Comparison of ENCODE assay signal across 13 cellular contexts in genomic region chr5:112923988-112924387, GRCh38.
DNase-seq lines count a peak whose midpoint lies in the region; ATAC-seq and TF ChIP-seq lines count a peak whose summit lies in the region.
"Had no signal": no experiment of that assay in that cellular context is flagged by ENCODE, and none has a peak within 500 bp of the region (broad histone marks: within the 10 kb centered on the region; RNA-seq: fewer than 3 reads in every experiment).

No MANE protein-coding gene starts in this region.

- peaks cover 16% of the 10 kb centered on the region for H3K36me3 Mint-ChIP-seq in activated naive CD4-positive, alpha-beta T cell treated with anti-CD3 and anti-CD28 coated beads, Interleukin-2, amount 10 ng/mL, durations not matched to agents 7 days and 5 days
- peaks cover 17% of the 10 kb centered on the region for H3K36me3 Mint-ChIP-seq in central memory CD8-positive, alpha-beta T cell (ENCODE audit: insufficient read depth)
- H3K36me3 Mint-ChIP-seq in stimulated activated naive B cell treated with anti-CD40 and anti-IgM and Interleukin-4, amounts not matched to agents 10 μg/mL and 1 μg/mL and 100 μg/mL, for 72 hours, result peaks cover 10 to 14% of the 10 kb centered on the region in 2 donors

- H3K9ac ChIP-seq in OCI-LY1 (ENCODE audit: low read length), result peak overlapping the region; percentile 59; the same call in 1 of the 2 replicates

- H3K27me3 ChIP-seq in OCI-LY1 (ENCODE audit: insufficient read depth, low read length), result no peaks in the 10 kb centered on the region

- peak overlapping the region; percentile 91 for H3K27ac ChIP-seq in OCI-LY1 (ENCODE audit: low read depth, low read length, poor library complexity, severe bottlenecking)

- H3K9me3 Mint-ChIP-seq in activated naive CD4-positive, alpha-beta T cell treated with anti-CD3 and anti-CD28 coated beads, Interleukin-2, amount 10 ng/mL, durations not matched to agents 7 days and 5 days, result no peaks in the 10 kb centered on the region
- no peaks in the 10 kb centered on the region for H3K9me3 Mint-ChIP-seq in central memory CD8-positive, alpha-beta T cell
- H3K9me3 Mint-ChIP-seq in stimulated activated naive B cell treated with anti-CD40 and anti-IgM and Interleukin-4, amounts not matched to agents 10 μg/mL and 1 μg/mL and 100 μg/mL, for 72 hours, result no peaks in the 10 kb centered on the region
- H3K9me3 Mint-ChIP-seq: stimulated activated naive CD8-positive, alpha-beta T cell treated with anti-CD3 and anti-CD28 coated beads, Interleukin-15, Interleukin-2, amounts not matched to agents 100 ng/mL and 50 ng/mL, for 24 hours had no signal

- H3K4me3 Mint-ChIP-seq in activated naive CD4-positive, alpha-beta T cell treated with anti-CD3 and anti-CD28 coated beads, Interleukin-2, amount 10 ng/mL, durations not matched to agents 7 days and 5 days, result no peak overlapping the region
- H3K4me3 Mint-ChIP-seq in central memory CD8-positive, alpha-beta T cell, result peak overlapping the region; percentile 82
- H3K4me3 Mint-ChIP-seq in stimulated activated naive B cell treated with anti-CD40 and anti-IgM and Interleukin-4, amounts not matched to agents 10 μg/mL and 1 μg/mL and 100 μg/mL, for 72 hours, result peak overlapping the region; percentile 80 to 100

- in situ Hi-C loops in GM13976 (cut with MboI; ENCODE audit: low sequenced_read_pairs, unreplicated experiment), result no loop called here

- CTCF ChIA-PET in activated naive CD4-positive, alpha-beta T cell treated with anti-CD3 and anti-CD28 coated beads, Interleukin-2, amount 10 ng/mL, durations not matched to agents 7 days and 5 days (lab: Charles Lee), result interaction anchor here (0.6 to 4.6 kb wide), 5 partner anchors 8 to 378 kb away, joined by 3 to 22 read pairs (median 4); partner anchors contain the start of gene DCP2

- ATAC-seq in central memory CD8-positive, alpha-beta T cell (replicated peaks; ENCODE audit: extremely low read depth, poor library complexity, severe bottlenecking), result peak; percentile 7
- ATAC-seq in stimulated activated naive B cell treated with anti-CD40 and anti-IgM and Interleukin-4, amounts not matched to agents 10 μg/mL and 1 μg/mL and 100 μg/mL, for 72 hours (replicated peaks), result no peak

- peak overlapping the region; percentile 86 for H3K4me2 ChIP-seq in OCI-LY1 (ENCODE audit: low read length)

- no peaks in the 10 kb centered on the region for H3K9me2 ChIP-seq in OCI-LY1 (ENCODE audit: low read depth, low read length)

- H3F3A ChIP-seq in OCI-LY1 (ENCODE audit: insufficient read depth, low read length), result 0 out of 2 replicates have a peak, but pooled peaks cover 4% of the 10 kb centered on the region

- no peak for DNase-seq in activated naive CD4-positive, alpha-beta T cell treated with anti-CD3 and anti-CD28 coated beads, Interleukin-2, amount 10 ng/mL, durations not matched to agents 7 days and 5 days
- no peak for DNase-seq in activated naive CD4-positive, alpha-beta T cell treated with anti-CD3 and anti-CD28 coated beads, Interleukin-2, amount 50 U/mL, for 16 hours
- peak in 1 of 2 donors; percentile 19 for DNase-seq in central memory CD8-positive, alpha-beta T cell (ENCODE audit: low spot score in 2 of 2)
- no peak for DNase-seq in stimulated activated naive B cell treated with anti-CD40 and anti-IgM and Interleukin-4, amounts not matched to agents 10 μg/mL and 1 μg/mL and 100 μg/mL, for 72 hours
- DNase-seq in GM13976 (ENCODE audit: low spot score) (no peak), pons (ENCODE audit: low spot score) (no peak), SIG-M5 (lab: John Stamatoyannopoulos, UW) (no peak)
- DNase-seq: activated naive CD4-positive, alpha-beta T cell treated with Interleukin-2 at 50 U/mL for 16 hours; lower lobe of right lung; NCI-H1694; NCI-H510A had no signal

- TF ChIP-seq CTCF in OCI-LY1 (IDR thresholded peaks at IDR 0.05; ENCODE audit: low read length), result no peak
- no peak for TF ChIP-seq CTCF in GM13976 (IDR thresholded peaks at IDR 0.05; ENCODE audit: borderline replicate concordance, control extremely low read depth, extremely low read depth, insufficient read depth, missing control alignments)

- H4K20me1 ChIP-seq in OCI-LY1 (ENCODE audit: insufficient read depth, low read length), result no peaks in the 10 kb centered on the region

- H3K27ac Mint-ChIP-seq in activated naive CD4-positive, alpha-beta T cell treated with anti-CD3 and anti-CD28 coated beads, Interleukin-2, amount 10 ng/mL, durations not matched to agents 7 days and 5 days, result peak overlapping the region; percentile 97
- peak overlapping the region; percentile 98 for H3K27ac Mint-ChIP-seq in central memory CD8-positive, alpha-beta T cell (ENCODE audit: low read depth)
- H3K27ac Mint-ChIP-seq in stimulated activated naive B cell treated with anti-CD40 and anti-IgM and Interleukin-4, amounts not matched to agents 10 μg/mL and 1 μg/mL and 100 μg/mL, for 72 hours, result peak overlapping the region; percentile 85

- H3K9me3 ChIP-seq in OCI-LY1 (ENCODE audit: low read length), result no peaks in the 10 kb centered on the region
- H3K9me3 ChIP-seq: lower lobe of right lung had no signal

- peaks cover 72% of the 10 kb centered on the region for H3K4me1 Mint-ChIP-seq in activated naive CD4-positive, alpha-beta T cell treated with anti-CD3 and anti-CD28 coated beads, Interleukin-2, amount 10 ng/mL, durations not matched to agents 7 days and 5 days
- peaks cover 50% of the 10 kb centered on the region for H3K4me1 Mint-ChIP-seq in central memory CD8-positive, alpha-beta T cell
- H3K4me1 Mint-ChIP-seq in stimulated activated naive B cell treated with anti-CD40 and anti-IgM and Interleukin-4, amounts not matched to agents 10 μg/mL and 1 μg/mL and 100 μg/mL, for 72 hours, result peaks cover 35 to 69% of the 10 kb centered on the region in 2 donors

- H3K27me3 Mint-ChIP-seq in activated naive CD4-positive, alpha-beta T cell treated with anti-CD3 and anti-CD28 coated beads, Interleukin-2, amount 10 ng/mL, durations not matched to agents 7 days and 5 days, result peaks cover 5% of the 10 kb centered on the region
- H3K27me3 Mint-ChIP-seq in central memory CD8-positive, alpha-beta T cell, result no peaks in the 10 kb centered on the region
- H3K27me3 Mint-ChIP-seq in stimulated activated naive B cell treated with anti-CD40 and anti-IgM and Interleukin-4, amounts not matched to agents 10 μg/mL and 1 μg/mL and 100 μg/mL, for 72 hours, result no peaks in the 10 kb centered on the region
- H3K27me3 Mint-ChIP-seq: stimulated activated naive CD8-positive, alpha-beta T cell treated with anti-CD3 and anti-CD28 coated beads, Interleukin-15, Interleukin-2, amounts not matched to agents 100 ng/mL and 50 ng/mL, for 24 hours had no signal

- no peak overlapping the region for H2AFZ ChIP-seq in OCI-LY1 (ENCODE audit: low read length)

- H3K4me3 ChIP-seq in OCI-LY1 (ENCODE audit: low read depth, low read length, poor library complexity, severe bottlenecking), result peak overlapping the region; percentile 98

- H3K4me1 ChIP-seq in OCI-LY1 (ENCODE audit: insufficient read depth, low read length, severe bottlenecking), result peaks cover 59% of the 10 kb centered on the region

- peaks cover 12% of the 10 kb centered on the region for H3K36me3 ChIP-seq in OCI-LY1 (ENCODE audit: insufficient read depth, low read length)

- H3K79me2 ChIP-seq in OCI-LY1 (ENCODE audit: insufficient read depth, low read length), result no peaks in the 10 kb centered on the region
